In genomic region chr6:14476793-14477531, GRCh38 we compare ENCODE assay signal across 9 cellular contexts.
A peak's percentile ranks its signal among the peaks of the same experiment; 100 is the strongest.
DNase-seq lines count a peak whose midpoint lies in the region; ATAC-seq and TF ChIP-seq lines count a peak whose summit lies in the region.
"Had no signal": no experiment of that assay in that cellular context is flagged by ENCODE, and none has a peak within 500 bp of the region (broad histone marks: within the 10 kb centered on the region; RNA-seq: fewer than 3 reads in every experiment).

No MANE protein-coding gene starts in this region.

- WGBS in body of pancreas, 2 donors = 6 to 8% methylated on average over 12 of the region's 12 CpGs
- WGBS in suprapubic skin = 49% methylated on average over 12 of the region's 12 CpGs

- peaks cover 9 to 19% of the 10 kb centered on the region in 2 donors for H3K36me3 Mint-ChIP-seq in activated naive CD4-positive, alpha-beta T cell treated with anti-CD3 and anti-CD28 coated beads, Interleukin-2, amount 50 U/mL, for 72 hours

- H3K27ac ChIP-seq in body of pancreas = peak overlapping the region; percentile 35 to 77 (median 66)
- no peak overlapping the region for H3K27ac ChIP-seq in suprapubic skin
- no peak overlapping the region for H3K27ac ChIP-seq in foreskin keratinocyte

- H3K27me3 ChIP-seq in body of pancreas (no peaks in the 10 kb centered on the region), suprapubic skin (no peaks in the 10 kb centered on the region), H7 (ENCODE audit: control insufficient read depth, insufficient read depth, low read length) (no peaks in the 10 kb centered on the region), foreskin keratinocyte (no peaks in the 10 kb centered on the region)

- TF ChIP-seq EP300 in suprapubic skin (IDR thresholded peaks at IDR 0.05) = peak; percentile 93

- peak in 1 of 3 donors; percentile 6 for TF ChIP-seq POLR2A in body of pancreas (IDR thresholded peaks at IDR 0.05)
- no peak for TF ChIP-seq POLR2A in suprapubic skin (IDR thresholded peaks at IDR 0.05)

- no peak overlapping the region for H3K27ac Mint-ChIP-seq in activated naive CD4-positive, alpha-beta T cell treated with anti-CD3 and anti-CD28 coated beads, Interleukin-2, amount 50 U/mL, for 72 hours

- DNase-seq in HFF-Myc (ENCODE audit: extremely low read depth, low read depth) (peak; percentile 78), body of pancreas (peak; percentile 52 to 79 (median 64)), kidney tubule cell (ENCODE audit: low spot score) (peak; percentile 98), suprapubic skin (ENCODE audit: low spot score in 2 of 2) (no peak), H7 (no peak), foreskin keratinocyte (no peak)
- DNase-seq in activated naive CD4-positive, alpha-beta T cell treated with anti-CD3 and anti-CD28 coated beads, Interleukin-2, amount 50 U/mL, for 72 hours (ENCODE audit: low spot score in 2 of 2) = no peak

- TF ChIP-seq CTCF in HFF-Myc (IDR thresholded peaks at IDR 0.05; ENCODE audit: low read depth, low read length, missing control alignments) (no peak), body of pancreas (IDR thresholded peaks at IDR 0.05) (no peak), suprapubic skin (IDR thresholded peaks at IDR 0.05) (no peak), foreskin keratinocyte (conservative IDR thresholded peaks at IDR 0.05) (no peak)

- H3K36me3 ChIP-seq in body of pancreas (replicated peaks in 1 of 2; ENCODE audit: insufficient read depth in 1 of 2, low read depth in 2 of 2) (no peaks in the 10 kb centered on the region), suprapubic skin (no peaks in the 10 kb centered on the region), H7 (replicated peaks; ENCODE audit: control insufficient read depth, insufficient read depth, low read length) (no peaks in the 10 kb centered on the region)

- ATAC-seq in body of pancreas (peak; percentile 91), foreskin keratinocyte (no peak), HG03025 (IDR thresholded peaks at IDR 0.05; ENCODE audit: low FRiP score, unreplicated experiment) (no peak)
- no peak for ATAC-seq in activated naive CD4-positive, alpha-beta T cell treated with anti-CD3 and anti-CD28 coated beads, Interleukin-2, amount 50 U/mL, for 72 hours
- ATAC-seq: activated CD4-positive, CD25-positive, alpha-beta regulatory T cell treated with anti-CD3 and anti-CD28 coated beads, Interleukin-2, amount 50 U/mL, for 24 hours had no signal

- intact Hi-C loops in body of pancreas (cut with DNase I) = no loop called here

- H3K9me3 ChIP-seq in body of pancreas (no peaks in the 10 kb centered on the region), suprapubic skin (no peaks in the 10 kb centered on the region)

- peaks cover 8% of the 10 kb centered on the region for H3K4me1 ChIP-seq in body of pancreas
- H3K4me1 ChIP-seq in suprapubic skin = peaks cover 8% of the 10 kb centered on the region
- H3K4me1 ChIP-seq in foreskin keratinocyte = no peaks in the 10 kb centered on the region

- H3K4me3 ChIP-seq in HFF-Myc (replicated peaks; ENCODE audit: low read depth, low read length) (peak overlapping the region; percentile 6; the same call in 1 of the 2 replicates), body of pancreas (no peak overlapping the region), suprapubic skin (no peak overlapping the region), H7 (ENCODE audit: insufficient read depth, low read depth, low read length) (no peak overlapping the region)

- H3K9me3 Mint-ChIP-seq in activated naive CD4-positive, alpha-beta T cell treated with anti-CD3 and anti-CD28 coated beads, Interleukin-2, amount 50 U/mL, for 72 hours = peaks cover 5 to 12% of the 10 kb centered on the region in 2 donors

Comparison
In these comparisons a context has a peak if more than half of its experiments do, and no peak if none do; other contexts are left out.
1. DNase-seq: peak in HFF-Myc (single experiment), body of pancreas (4 of 4) and kidney tubule cell (single experiment); none in suprapubic skin (0 of 2), H7 (single experiment), foreskin keratinocyte (0 of 2) and activated naive CD4-positive, alpha-beta T cell treated with anti-CD3 and anti-CD28 coated beads, Interleukin-2, amount 50 U/mL, for 72 hours (0 of 2).
2. H3K27ac ChIP-seq: peak in body of pancreas (4 of 4); none in suprapubic skin (single experiment) and foreskin keratinocyte (single experiment).